Comparison of ENCODE assay signal across 10 cellular contexts in the genomic region with DNA sequence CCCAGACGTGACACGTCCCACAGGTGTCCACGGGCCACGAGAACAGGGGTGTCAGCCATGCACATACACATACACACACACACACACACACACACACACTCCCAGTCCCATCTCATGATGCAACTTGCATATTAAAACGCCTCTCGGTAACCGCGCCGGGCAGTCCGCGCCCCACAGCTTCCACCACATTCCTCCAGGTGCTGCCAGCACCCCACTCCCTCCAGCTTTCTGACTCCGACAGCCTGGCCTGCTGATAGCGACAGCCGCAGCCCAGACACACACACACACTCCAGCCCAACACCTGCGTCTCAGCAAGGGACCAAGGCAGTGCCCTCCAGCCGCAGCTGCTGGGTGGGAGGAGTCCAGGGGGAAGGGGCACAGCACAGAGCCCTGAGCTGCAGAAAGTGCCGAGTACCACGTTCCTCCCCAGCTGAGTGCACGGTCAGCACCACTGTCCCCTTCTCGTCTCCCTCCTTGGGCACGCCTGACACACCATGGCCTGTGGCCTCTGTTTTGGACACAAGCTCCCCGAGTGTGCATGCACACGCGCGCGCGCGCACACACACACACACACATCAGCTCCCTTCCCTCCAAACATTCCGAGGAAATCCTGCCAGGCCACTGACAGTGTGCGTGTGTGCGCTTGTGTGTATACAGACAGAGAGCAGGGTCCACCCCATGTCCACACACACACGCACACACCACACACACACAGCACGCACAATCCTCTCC. TPM values are rescaled to one million over a fixed set of nuclear protein-coding genes. Genes with fewer than 3 reads are reported as not detected.
DNase-seq lines count a peak whose midpoint lies in the region; ATAC-seq and TF ChIP-seq lines count a peak whose summit lies in the region.
"Had no signal": no experiment of that assay in that cellular context is flagged by ENCODE, and none has a peak within 500 bp of the region (broad histone marks: within the 10 kb centered on the region; RNA-seq: fewer than 3 reads in every experiment).

No MANE protein-coding gene starts in this region.

- no TSS peak for BruUV-seq in MCF 10A (replicated peaks; lab: Mats Ljungman, UMichigan)

- TF ChIP-seq POLR2A in breast epithelium (IDR thresholded peaks at IDR 0.05) = no peak

- no peaks in the 10 kb centered on the region for H3K27me3 Mint-ChIP-seq in MCF 10A (ENCODE audit: insufficient read depth, unreplicated experiment)
- peaks cover 59% of the 10 kb centered on the region for H3K27me3 Mint-ChIP-seq in activated CD4-positive, alpha-beta memory T cell treated with anti-CD3 and anti-CD28 coated beads for 36 hours

- CTCF ChIA-PET in MCF 10A (lab: Yijun Ruan, JAX) = interaction anchor here (1.3 kb wide), 1 partner anchor 92 kb away, joined by 5 read pairs; no protein-coding TSS in a partner anchor
- CTCF ChIA-PET in activated CD4-positive, alpha-beta memory T cell treated with anti-CD3 and anti-CD28 coated beads for 36 hours (lab: Charles Lee) = interaction anchor here (1.0 to 1.6 kb wide), 2 partner anchors 8 to 108 kb away, joined by 3 read pairs; no protein-coding TSS in a partner anchor

- H3K4me3 ChIP-seq in breast epithelium (peak overlapping the region in 1 of 3 donors; percentile 74), WI38 (ENCODE audit: low read depth, low read length) (peak overlapping the region; percentile 65)
- H3K4me3 ChIP-seq: SK-N-MC had no signal

- no peak for ATAC-seq in GM18519 (IDR thresholded peaks at IDR 0.05; ENCODE audit: low FRiP score, unreplicated experiment)

- no peak overlapping the region for H3K27ac ChIP-seq in breast epithelium
- H3K27ac ChIP-seq: SK-N-MC had no signal

- no peaks in the 10 kb centered on the region for H3K9me3 ChIP-seq in breast epithelium

- no peak for DNase-seq in MCF 10A (ENCODE audit: unreplicated experiment)
- DNase-seq in breast epithelium (ENCODE audit: low spot score in 2 of 2) = no peak
- DNase-seq in iPS-NIHi7 (ENCODE audit: extremely low spot score) = peak; percentile 54
- DNase-seq in NCI-H2029 (lab: John Stamatoyannopoulos, UW) = no peak
- no peak for DNase-seq in GM10266 (ENCODE audit: extremely low spot score)
- DNase-seq in activated CD4-positive, alpha-beta memory T cell treated with anti-CD3 and anti-CD28 coated beads for 36 hours = no peak
- DNase-seq: activated naive CD8-positive, alpha-beta T cell treated with anti-CD3 and anti-CD28 coated beads, Interleukin-2, amount 10 ng/mL, durations not matched to agents 7 days and 5 days had no signal

- H3K27ac Mint-ChIP-seq in MCF 10A (ENCODE audit: low read depth, unreplicated experiment) = no peak overlapping the region
- H3K27ac Mint-ChIP-seq in activated CD4-positive, alpha-beta memory T cell treated with anti-CD3 and anti-CD28 coated beads for 36 hours = no peak overlapping the region
- H3K27ac Mint-ChIP-seq: activated naive CD8-positive, alpha-beta T cell treated with anti-CD3 and anti-CD28 coated beads, Interleukin-2, amount 10 ng/mL, durations not matched to agents 7 days and 5 days had no signal

- H3K4me1 Mint-ChIP-seq in MCF 10A (ENCODE audit: insufficient read depth, unreplicated experiment) = peaks cover 27% of the 10 kb centered on the region
- peaks cover 7% of the 10 kb centered on the region for H3K4me1 Mint-ChIP-seq in activated CD4-positive, alpha-beta memory T cell treated with anti-CD3 and anti-CD28 coated beads for 36 hours (ENCODE audit: low read depth)

- POLR2A ChIA-PET in MCF 10A (lab: Yijun Ruan, JAX) = interaction anchor here (0.7 kb wide), 1 partner anchor 46 kb away, joined by 4 read pairs; no protein-coding TSS in a partner anchor
- POLR2A ChIA-PET in activated CD4-positive, alpha-beta memory T cell treated with anti-CD3 and anti-CD28 coated beads for 36 hours (lab: Charles Lee) = interaction anchor here (0.9 kb wide), 1 partner anchor 59 kb away, joined by 3 read pairs; no protein-coding TSS in a partner anchor

- H3K36me3 ChIP-seq in breast epithelium = no peaks in the 10 kb centered on the region

- no peaks in the 10 kb centered on the region for H3K36me3 Mint-ChIP-seq in MCF 10A (ENCODE audit: insufficient read depth, unreplicated experiment)
- no peaks in the 10 kb centered on the region for H3K36me3 Mint-ChIP-seq in activated CD4-positive, alpha-beta memory T cell treated with anti-CD3 and anti-CD28 coated beads for 36 hours
- H3K36me3 Mint-ChIP-seq: activated naive CD8-positive, alpha-beta T cell treated with anti-CD3 and anti-CD28 coated beads, Interleukin-2, amount 10 ng/mL, durations not matched to agents 7 days and 5 days had no signal

- TF ChIP-seq CTCF in MCF 10A (IDR thresholded peaks at IDR 0.05; ENCODE audit: unreplicated experiment) = no peak
- no peak for TF ChIP-seq CTCF in breast epithelium (IDR thresholded peaks at IDR 0.05)
- no peak for TF ChIP-seq CTCF in WI38 (IDR thresholded peaks at IDR 0.05; ENCODE audit: low read depth, low read length)
- no peak for TF ChIP-seq CTCF in GM10266 (IDR thresholded peaks at IDR 0.05; ENCODE audit: control insufficient read depth, insufficient read depth, low read depth, missing control alignments)

- H3K27me3 ChIP-seq in breast epithelium = peaks cover 7 to 86% of the 10 kb centered on the region in 2 donors

- H3K4me1 ChIP-seq in breast epithelium = peaks cover 3 to 4% of the 10 kb centered on the region in 2 donors

- intact Hi-C loops in MCF 10A (cut with micrococcal nuclease) (no loop called here), breast epithelium (cut with DNase I; ENCODE audit: low total_unique reads) (no loop called here)
- intact Hi-C loops in activated CD4-positive, alpha-beta memory T cell treated with anti-CD3 and anti-CD28 coated beads for 36 hours (cut with micrococcal nuclease) = no loop called here

- no peaks in the 10 kb centered on the region for H3K9me3 Mint-ChIP-seq in MCF 10A (ENCODE audit: unreplicated experiment)
- H3K9me3 Mint-ChIP-seq in activated CD4-positive, alpha-beta memory T cell treated with anti-CD3 and anti-CD28 coated beads for 36 hours = no peaks in the 10 kb centered on the region
- H3K9me3 Mint-ChIP-seq: activated naive CD8-positive, alpha-beta T cell treated with anti-CD3 and anti-CD28 coated beads, Interleukin-2, amount 10 ng/mL, durations not matched to agents 7 days and 5 days had no signal

- peak overlapping the region; percentile 76 for H3K4me3 Mint-ChIP-seq in MCF 10A (ENCODE audit: unreplicated experiment)
- no peak overlapping the region for H3K4me3 Mint-ChIP-seq in activated CD4-positive, alpha-beta memory T cell treated with anti-CD3 and anti-CD28 coated beads for 36 hours

RNA-seq across cellular contexts. Expression of a gene that starts 1.3 kb away (rescaled TPM):
- total RNA-seq in MCF 10A (2022) (4.2 and 5.1 TPM in 2 replicates), breast epithelium (not detected)
- total RNA-seq in activated CD4-positive, alpha-beta memory T cell treated with anti-CD3 and anti-CD28 coated beads for 36 hours = under 1 TPM; 0.39 to 0.57 TPM
